ENCODE assay signal across 20 cellular contexts in genomic region chr2:18171191-18172139, GRCh38.
A peak's percentile ranks its signal among the peaks of the same experiment; 100 is the strongest.
DNase-seq lines count a peak whose midpoint lies in the region; ATAC-seq and TF ChIP-seq lines count a peak whose summit lies in the region.
"Had no signal": no experiment of that assay in that cellular context is flagged by ENCODE, and none has a peak within 500 bp of the region (broad histone marks: within the 10 kb centered on the region; RNA-seq: fewer than 3 reads in every experiment).

No MANE protein-coding gene starts in this region.

- H3K27ac ChIP-seq in BLaER1 = no peak overlapping the region
- H3K27ac ChIP-seq: gastrocnemius medialis, vagina had no signal

- H4K20me1 ChIP-seq in BLaER1 = no peaks in the 10 kb centered on the region

- peaks cover 49% of the 10 kb centered on the region for H3K4me1 ChIP-seq in BLaER1
- H3K4me1 ChIP-seq: ascending aorta, vagina had no signal

- no peaks in the 10 kb centered on the region for H3K27me3 ChIP-seq in BLaER1
- H3K27me3 ChIP-seq: ascending aorta, gastrocnemius medialis, vagina had no signal

- H3K9me3 ChIP-seq in BLaER1 = peaks cover 12% of the 10 kb centered on the region; the same call in 1 of the 2 replicates
- H3K9me3 ChIP-seq: ascending aorta, gastrocnemius medialis, vagina had no signal

- H3K36me3 ChIP-seq in BLaER1 = no peaks in the 10 kb centered on the region
- H3K36me3 ChIP-seq: ascending aorta, gastrocnemius medialis, vagina had no signal

- no peak for TF ChIP-seq CTCF in fibroblast of mammary gland (conservative IDR thresholded peaks at IDR 0.05; ENCODE audit: control insufficient read depth, insufficient read depth, low read depth, low read length)
- no peak for TF ChIP-seq CTCF in retinal pigment epithelial cell (conservative IDR thresholded peaks at IDR 0.05; ENCODE audit: low read depth, low read length)

- H3K4me3 ChIP-seq in BLaER1 (no peak overlapping the region), fibroblast of mammary gland (ENCODE audit: control insufficient read depth, low read depth, low read length) (no peak overlapping the region), retinal pigment epithelial cell (ENCODE audit: low read length) (no peak overlapping the region)
- H3K4me3 ChIP-seq: ascending aorta, gastrocnemius medialis, vagina had no signal

- DNase-seq in NCI-H446 (lab: John Stamatoyannopoulos, UW) = peak; percentile 32 to 60
- peak; percentile 70 for DNase-seq in fibroblast of mammary gland (ENCODE audit: low read depth)
- peak; percentile 32 for DNase-seq in retinal pigment epithelial cell (ENCODE audit: low read depth)
- no peak for DNase-seq in activated CD4-positive, alpha-beta T cell treated with anti-CD3 and anti-CD28 coated beads for 48 hours
- DNase-seq: activated CD8-positive, alpha-beta T cell treated with anti-CD3 and anti-CD28 coated beads, Interleukin-2, amount 10 ng/mL, durations not matched to agents 7 days and 5 days; DND-41; gastrocnemius medialis; Kasumi-1; NCI-H146; NCI-H524 treated with DMSO at 0.1 percent for 48 hours; PC-3; small intestine; stimulated activated naive B cell treated with anti-CD40 and anti-IgM and Interleukin-4, amounts not matched to agents 10 μg/mL and 1 μg/mL and 100 μg/mL, for 72 hours had no signal

- no peak overlapping the region for H3K9ac ChIP-seq in BLaER1

- ATAC-seq in esophagus mucosa (no peak), GM18858 (IDR thresholded peaks at IDR 0.05; ENCODE audit: unreplicated experiment) (no peak), GM19324 (IDR thresholded peaks at IDR 0.05; ENCODE audit: low FRiP score, unreplicated experiment) (no peak)
- ATAC-seq: activated CD8-positive, alpha-beta T cell treated with anti-CD3 and anti-CD28 coated beads, Interleukin-2, amount 10 ng/mL, durations not matched to agents 7 days and 5 days; gastrocnemius medialis; PC-3; SK-N-SH treated with all-trans-retinoic acid at 6 μM for 48 hours; stimulated activated naive B cell treated with anti-CD40 and anti-IgM and Interleukin-4, amounts not matched to agents 10 μg/mL and 1 μg/mL and 100 μg/mL, for 72 hours had no signal

- H3K4me2 ChIP-seq in BLaER1 = peak overlapping the region; percentile 19; the same call in 1 of the 2 replicates
